In genomic region chr6:37244430-37245310, GRCh38 we compare ENCODE assay signal across 1 cellular context.
TF ChIP-seq lines count a peak whose summit lies in the region.

No MANE protein-coding gene starts in this region.

TF ChIP-seq in HepG2, 621 proteins besides CTCF, POLR2A, EP300 and RAD21 (continued from another document and continues in another):
- TF ChIP-seq ATF2 (CRISPR knock-in tag; IDR thresholded peaks at IDR 0.05), result peak; percentile 74; the same call in 1 of the 2 replicates
- TF ChIP-seq ZNF513 (CRISPR knock-in tag; conservative IDR thresholded peaks at IDR 0.05), result no peak
- TF ChIP-seq ZNF577 (CRISPR knock-in tag; IDR thresholded peaks at IDR 0.05; ENCODE audit: borderline replicate concordance, low read depth), result 0 out of 2 replicates have a peak, but pooled peaks have one; percentile 51
- peak; percentile 47; the same call in 1 of the 2 replicates for TF ChIP-seq ZSCAN21 (CRISPR knock-in tag; IDR thresholded peaks at IDR 0.05; ENCODE audit: borderline replicate concordance)
- no peak for TF ChIP-seq ELK4 (CRISPR knock-in tag; IDR thresholded peaks at IDR 0.05; ENCODE audit: borderline replicate concordance)
- TF ChIP-seq MED1 (CRISPR knock-in tag; IDR thresholded peaks at IDR 0.05), result peak; percentile 76
- no peak for TF ChIP-seq HES4 (CRISPR knock-in tag; IDR thresholded peaks at IDR 0.05; ENCODE audit: borderline replicate concordance)
- TF ChIP-seq NFIC (IDR thresholded peaks at IDR 0.05; ENCODE audit: low read length), result no peak
- no peak for TF ChIP-seq THAP8 (CRISPR knock-in tag; IDR thresholded peaks at IDR 0.05; ENCODE audit: borderline replicate concordance)
- no peak for TF ChIP-seq ZNF431 (CRISPR knock-in tag; IDR thresholded peaks at IDR 0.05; ENCODE audit: borderline replicate concordance, low read depth)
- no peak for TF ChIP-seq ZNF34 (CRISPR knock-in tag; IDR thresholded peaks at IDR 0.05; ENCODE audit: borderline replicate concordance)
- TF ChIP-seq ZNF142 (CRISPR knock-in tag; IDR thresholded peaks at IDR 0.05), result 0 out of 2 replicates have a peak, but pooled peaks have one; percentile 56
- TF ChIP-seq NFRKB (IDR thresholded peaks at IDR 0.05), result no peak
- no peak for TF ChIP-seq SOX6 (IDR thresholded peaks at IDR 0.05)
- TF ChIP-seq SOX6 (CRISPR knock-in tag; IDR thresholded peaks at IDR 0.05), result peak; percentile 62; the same call in 1 of the 2 replicates
- peak; percentile 61; the same call in 1 of the 2 replicates for TF ChIP-seq ZNF275 (CRISPR knock-in tag; IDR thresholded peaks at IDR 0.05; ENCODE audit: borderline replicate concordance)
- TF ChIP-seq ZNF3 (CRISPR knock-in tag; IDR thresholded peaks at IDR 0.05), result no peak; the same call in 1 of the 2 replicates
- peak; percentile 40 for TF ChIP-seq TEAD3 (CRISPR knock-in tag; optimal IDR thresholded peaks at IDR 0.05; ENCODE audit: borderline replicate concordance)
- TF ChIP-seq SAFB2 (CRISPR knock-in tag; IDR thresholded peaks at IDR 0.05; ENCODE audit: borderline replicate concordance, low read depth), result no peak
- TF ChIP-seq HNF4A (CRISPR knock-in tag; IDR thresholded peaks at IDR 0.05), result peak; percentile 68
- no peak for TF ChIP-seq SALL2 (CRISPR knock-in tag; IDR thresholded peaks at IDR 0.05)
- TF ChIP-seq RORA (CRISPR knock-in tag; IDR thresholded peaks at IDR 0.05), result no peak
- peak; percentile 69; the same call in 1 of the 2 replicates for TF ChIP-seq MIER3 (CRISPR knock-in tag; IDR thresholded peaks at IDR 0.05; ENCODE audit: borderline replicate concordance)
- TF ChIP-seq SRSF9 (IDR thresholded peaks at IDR 0.05; ENCODE audit: borderline replicate concordance, insufficient read depth, low read depth, low read length, poor library complexity, severe bottlenecking), result no peak
- TF ChIP-seq ZNF546 (CRISPR knock-in tag; conservative IDR thresholded peaks at IDR 0.05), result no peak
- no peak; the same call in 1 of the 2 replicates for TF ChIP-seq ARNT2 (CRISPR knock-in tag; IDR thresholded peaks at IDR 0.05; ENCODE audit: low read depth)
- no peak for TF ChIP-seq FOXA1 (IDR thresholded peaks at IDR 0.05)
- TF ChIP-seq FOXA1 (CRISPR knock-in tag; IDR thresholded peaks at IDR 0.05), result peak; percentile 60; the same call in 1 of the 2 replicates
- no peak for TF ChIP-seq ZNF446 (CRISPR knock-in tag; IDR thresholded peaks at IDR 0.05)
- TF ChIP-seq PITX1 (CRISPR knock-in tag; IDR thresholded peaks at IDR 0.05), result peak; percentile 78
- TF ChIP-seq KLF11 (CRISPR knock-in tag; IDR thresholded peaks at IDR 0.05), result no peak
- TF ChIP-seq ZNF17 (CRISPR knock-in tag; IDR thresholded peaks at IDR 0.05), result no peak
- TF ChIP-seq SIX4 (CRISPR knock-in tag; IDR thresholded peaks at IDR 0.05), result no peak
- TF ChIP-seq PAWR (CRISPR knock-in tag; IDR thresholded peaks at IDR 0.05; ENCODE audit: borderline replicate concordance), result no peak
- no peak for TF ChIP-seq ZSCAN22 (CRISPR knock-in tag; IDR thresholded peaks at IDR 0.05)
- TF ChIP-seq FOXC1 (CRISPR knock-in tag; IDR thresholded peaks at IDR 0.05; ENCODE audit: borderline replicate concordance), result peak; percentile 76
- 0 out of 2 replicates have a peak, but pooled peaks have one; percentile 13 for TF ChIP-seq PATZ1 (CRISPR knock-in tag; IDR thresholded peaks at IDR 0.05)
- no peak for TF ChIP-seq ZNF432 (CRISPR knock-in tag; IDR thresholded peaks at IDR 0.05; ENCODE audit: borderline replicate concordance)
- no peak for TF ChIP-seq MTA3 (CRISPR knock-in tag; IDR thresholded peaks at IDR 0.05)
- no peak for TF ChIP-seq SETDB1 (CRISPR knock-in tag; IDR thresholded peaks at IDR 0.05; ENCODE audit: borderline replicate concordance)
- TF ChIP-seq XBP1 (CRISPR knock-in tag; IDR thresholded peaks at IDR 0.05), result no peak
- TF ChIP-seq ZNF646 (CRISPR knock-in tag; IDR thresholded peaks at IDR 0.05), result no peak
